15 cellular contexts compared by ENCODE assay signal in the genomic region with DNA sequence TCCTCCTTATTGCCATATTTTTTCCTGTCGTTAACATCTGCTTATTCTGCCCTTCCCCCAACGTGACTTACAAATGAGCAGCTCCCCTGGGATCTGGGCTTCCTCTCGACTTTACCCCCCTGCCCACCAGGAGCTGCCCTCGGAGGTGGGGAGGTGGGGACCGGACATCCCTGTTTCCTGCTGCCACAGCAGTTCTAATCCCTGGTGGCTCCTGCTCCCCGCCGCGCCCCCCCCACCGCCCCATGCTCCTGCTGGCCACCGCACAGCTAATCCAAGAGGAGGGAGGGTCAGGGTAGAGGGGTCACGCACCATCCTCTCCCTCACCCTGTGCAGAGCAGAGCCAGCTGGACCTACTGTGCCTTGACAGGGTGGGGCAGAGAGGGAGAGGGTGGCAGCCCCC. TPM values are rescaled to one million over a fixed set of nuclear protein-coding genes. Genes with fewer than 3 reads are reported as not detected.
DNase-seq lines count a peak whose midpoint lies in the region; ATAC-seq and TF ChIP-seq lines count a peak whose summit lies in the region.
"Had no signal": no experiment of that assay in that cellular context is flagged by ENCODE, and none has a peak within 500 bp of the region (broad histone marks: within the 10 kb centered on the region; RNA-seq: fewer than 3 reads in every experiment).

No MANE protein-coding gene starts in this region.

- dilution Hi-C loops in IMR-90 (cut with HindIII; ENCODE audit: low sequenced_read_pairs, unreplicated experiment) = no loop called here

- TF ChIP-seq RAD21 in IMR-90 (IDR thresholded peaks at IDR 0.05; ENCODE audit: low read length) = no peak

- no peak overlapping the region for H3K56ac ChIP-seq in IMR-90 (ENCODE audit: extremely low read depth, insufficient read depth, low read length)

- H4K20me1 ChIP-seq in IMR-90 (ENCODE audit: insufficient read depth, low read length) = no peaks in the 10 kb centered on the region

- TF ChIP-seq POLR2A in IMR-90 (IDR thresholded peaks at IDR 0.05; ENCODE audit: low read depth, low read length) = no peak

- H3K4me1 ChIP-seq in IMR-90 (ENCODE audit: control insufficient read depth, insufficient read depth, low read length) (0 out of 2 replicates have a peak, but pooled peaks cover 2% of the 10 kb centered on the region), subcutaneous abdominal adipose tissue (ENCODE audit: control insufficient read depth in 5 of 5, insufficient read depth in 5 of 5, low read length in 5 of 5) (peaks cover 22 to 70% (median 62%) of the 10 kb centered on the region in 5 donors)

- H2AFZ ChIP-seq in IMR-90 (replicated peaks; ENCODE audit: low read length, poor library complexity) = no peak overlapping the region

- H3K9ac ChIP-seq in IMR-90 (ENCODE audit: low read depth, low read length) (no peak overlapping the region), subcutaneous abdominal adipose tissue (ENCODE audit: low read length in 5 of 5) (peak overlapping the region in 1 of 5 donors; percentile 5)

- BruUV-seq in IMR-90 (replicated peaks; lab: Mats Ljungman, UMichigan) = no TSS peak

- no peak overlapping the region for H4K5ac ChIP-seq in IMR-90 (ENCODE audit: low read depth, low read length)

- in situ Hi-C loops in IMR-90 (cut with MboI; ENCODE audit: low sequenced_read_pairs) = no loop called here

- H2BK15ac ChIP-seq in IMR-90 (ENCODE audit: low read depth, low read length) = no peak overlapping the region

- DNase-seq in IMR-90 (no peak), UCSD-AML1 (lab: John Stamatoyannopoulos, UW; ENCODE audit: unreplicated experiment) (peak; percentile 70), left kidney (ENCODE audit: low read depth, low spot score) (peak; percentile 49), COLO829 (ENCODE audit: low spot score) (no peak), hippocampal formation (lab: John Stamatoyannopoulos, UW) (no peak)
- DNase-seq: activated CD8-positive, alpha-beta memory T cell treated with anti-CD3 and anti-CD28 coated beads for 24 hours; caudate nucleus; DMS53; effector CD8-positive, alpha-beta T cell; MM.1S; naive thymus-derived CD8-positive, alpha-beta T cell; NCI-H2029 had no signal

- no peak overlapping the region for H2BK5ac ChIP-seq in IMR-90 (ENCODE audit: low read depth, low read length, poor library complexity, severe bottlenecking)

- H3K4me3 ChIP-seq in IMR-90 (ENCODE audit: insufficient read depth, low read depth, low read length) (no peak overlapping the region), subcutaneous abdominal adipose tissue (ENCODE audit: low read depth in 1 of 5, low read length in 5 of 5) (no peak overlapping the region)
- H3K4me3 ChIP-seq: lung had no signal

- no peak overlapping the region for H3K18ac ChIP-seq in IMR-90 (ENCODE audit: low read depth, low read length)

- no peaks in the 10 kb centered on the region for H3K9me3 ChIP-seq in IMR-90 (ENCODE audit: control insufficient read depth, insufficient read depth, low read length)
- H3K9me3 ChIP-seq in subcutaneous abdominal adipose tissue (ENCODE audit: control insufficient read depth in 5 of 5, low read length in 5 of 5) = no peaks in the 10 kb centered on the region

- H3K4me2 ChIP-seq in IMR-90 (ENCODE audit: low read depth, low read length) = no peak overlapping the region

- intact Hi-C loops in IMR-90 (cut with micrococcal nuclease) = loop anchor here (2.0 kb wide), 1 partner anchor 94 kb away; no protein-coding TSS in a partner anchor

- no peak overlapping the region for H2AK5ac ChIP-seq in IMR-90 (ENCODE audit: low read depth, low read length)

- H3K4ac ChIP-seq in IMR-90 (ENCODE audit: low read depth, low read length) = no peak overlapping the region

- H4K8ac ChIP-seq in IMR-90 (ENCODE audit: low read depth in 2 of 2, low read length in 2 of 2) = no peak overlapping the region

- no peak overlapping the region for H3K23ac ChIP-seq in IMR-90 (ENCODE audit: low read depth, low read length)

- H3K14ac ChIP-seq in IMR-90 (replicated peaks; ENCODE audit: low read depth, low read length) = no peak overlapping the region

- H3K79me1 ChIP-seq in IMR-90 (ENCODE audit: low read depth in 1 of 2, low read length in 2 of 2) = no peaks in the 10 kb centered on the region; a peak in 1 of 4 replicates

- no peaks in the 10 kb centered on the region for H3K27me3 ChIP-seq in IMR-90 (ENCODE audit: control insufficient read depth, insufficient read depth, low read length)
- no peaks in the 10 kb centered on the region for H3K27me3 ChIP-seq in subcutaneous abdominal adipose tissue (ENCODE audit: control insufficient read depth in 5 of 5, insufficient read depth in 4 of 5, low read length in 5 of 5)

- H3K36me3 ChIP-seq in IMR-90 (ENCODE audit: control insufficient read depth, insufficient read depth, low read length) (peaks cover 63% of the 10 kb centered on the region), subcutaneous abdominal adipose tissue (ENCODE audit: control insufficient read depth in 5 of 5, insufficient read depth in 5 of 5, low read length in 5 of 5) (peaks cover 0 to 63% (median 51%) of the 10 kb centered on the region in 5 donors)

- TF ChIP-seq CTCF in IMR-90 (conservative IDR thresholded peaks at IDR 0.05; ENCODE audit: low read depth, low read length) = no peak

- CTCF ChIA-PET in IMR-90 (lab: Yijun Ruan, JAX) = no interaction called here

- H4K91ac ChIP-seq in IMR-90 (ENCODE audit: insufficient read depth, low read depth, low read length) = no peak overlapping the region

- H3K27ac ChIP-seq in IMR-90 (ENCODE audit: insufficient read depth, low read length) (no peak overlapping the region), subcutaneous abdominal adipose tissue (ENCODE audit: low read depth, low read length) (peak overlapping the region; percentile 70)

- ATAC-seq in IMR-90 (ENCODE audit: low read depth) (no peak), GM18498 (IDR thresholded peaks at IDR 0.05; ENCODE audit: unreplicated experiment) (no peak)
- ATAC-seq: naive thymus-derived CD8-positive, alpha-beta T cell had no signal

- POLR2A ChIA-PET in IMR-90 (lab: Charles Lee; ENCODE audit: unreplicated experiment) = no interaction called here

- H2AK9ac ChIP-seq in IMR-90 (replicated peaks; ENCODE audit: low read depth, low read length, poor library complexity) = peak overlapping the region; percentile 32

- H2BK20ac ChIP-seq in IMR-90 (ENCODE audit: low read depth, low read length) = no peak overlapping the region

- no CpG with 5 or more reads among the region's 11 CpGs for WGBS in IMR-90 (ENCODE audit: extremely low coverage in 2 of 2, insufficient read length in 1 of 2), 2 experiments

- no peaks in the 10 kb centered on the region for H3K9me1 ChIP-seq in IMR-90 (ENCODE audit: insufficient read depth, low read length)

- no peak overlapping the region for H2BK120ac ChIP-seq in IMR-90 (ENCODE audit: low read depth, low read length)

TF ChIP-seq in IMR-90, 13 proteins besides CTCF, POLR2A, EP300 and RAD21:
- TF ChIP-seq BHLHE40 (IDR thresholded peaks at IDR 0.05; ENCODE audit: low read depth, low read length) (no peak), CEBPB (IDR thresholded peaks at IDR 0.05; ENCODE audit: low read depth, low read length) (no peak), ELK1 (IDR thresholded peaks at IDR 0.05; ENCODE audit: borderline replicate concordance, low read depth, low read length) (no peak), FOS (IDR thresholded peaks at IDR 0.05; ENCODE audit: low read depth, low read length) (no peak), NFE2L2 (IDR thresholded peaks at IDR 0.05; ENCODE audit: low read depth, low read length) (no peak)

RNA-seq across cellular contexts. Expression of gene SLC27A3, which starts 4.4 kb away (rescaled TPM):
- total RNA-seq in IMR-90 (2012; rRNA removed) = 1.9 and 3.2 TPM in 2 replicates
- 9.3 and 9.6 TPM in 2 replicates for polyA plus RNA-seq in IMR-90 (2012; rRNA removed)
- 5.9 and 6.6 TPM in 2 replicates for polyA plus RNA-seq in IMR-90 (2012; cell fraction: cytosol; rRNA removed)
- 30.7 and 38.8 TPM in 2 replicates for polyA plus RNA-seq in IMR-90 (2012; cell fraction: nucleus; rRNA removed; ENCODE audit: low replicate concordance)

RNA-seq across cellular contexts. Expression of gene INTS3, which starts 43.0 kb away (rescaled TPM):
- 28.1 and 33.5 TPM in 2 replicates for total RNA-seq in IMR-90 (2012; rRNA removed)
- 53.9 and 59.4 TPM in 2 replicates for polyA plus RNA-seq in IMR-90 (2012; rRNA removed)
- polyA plus RNA-seq in IMR-90 (2012; cell fraction: cytosol; rRNA removed) = 27.3 and 29.3 TPM in 2 replicates
- 367 and 440 TPM in 2 replicates for polyA plus RNA-seq in IMR-90 (2012; cell fraction: nucleus; rRNA removed; ENCODE audit: low replicate concordance)

Comparison
In these comparisons a context has a peak if more than half of its experiments do, and no peak if none do; other contexts are left out.
1. DNase-seq: peak in UCSD-AML1 (single experiment) and left kidney (single experiment); none in IMR-90 (single experiment), COLO829 (single experiment) and hippocampal formation (0 of 2).